ENCODE assay signal across 27 cellular contexts in genomic region chr14:43360239-43360638, GRCh38.
"Had no signal": no experiment of that assay in that cellular context is flagged by ENCODE, and none has a peak within 500 bp of the region (broad histone marks: within the 10 kb centered on the region; RNA-seq: fewer than 3 reads in every experiment).

No MANE protein-coding gene starts in this region.

- H3K4me3 Mint-ChIP-seq: immature natural killer cell; mesothelial cell of epicardium; naive B cell; natural killer cell; nephron progenitor cell; stimulated activated effector memory CD8-positive, alpha-beta T cell treated with anti-CD3 and anti-CD28 coated beads, Interleukin-12 subunit alpha, Interleukin-12 subunit beta, amount 100 ng/mL, for 72 hours; stimulated activated naive CD8-positive, alpha-beta T cell treated with anti-CD3 and anti-CD28 coated beads, Interleukin-15, amount 100 ng/mL, for 72 hours; type B pancreatic cell had no signal

- H3K27me3 Mint-ChIP-seq: naive B cell; progenitor cell of endocrine pancreas; stimulated activated naive CD8-positive, alpha-beta T cell treated with anti-CD3 and anti-CD28 coated beads, Interleukin-15, amount 100 ng/mL, for 72 hours; type B pancreatic cell had no signal

- H3K4me1 ChIP-seq: heart left ventricle, left lung, lower lobe of right lung, spleen, tibial nerve, vagina had no signal

- H3K9me3 Mint-ChIP-seq: mesothelial cell of epicardium; nephron progenitor cell; stimulated activated naive CD8-positive, alpha-beta T cell treated with anti-CD3 and anti-CD28 coated beads, Interleukin-15, amount 100 ng/mL, for 72 hours; type B pancreatic cell had no signal

- H3K36me3 ChIP-seq: heart left ventricle, left lung, lower lobe of right lung, spleen, tibial nerve, vagina had no signal

- H3K4me3 ChIP-seq: heart left ventricle, left lung, lower lobe of right lung, spleen, tibial nerve, vagina had no signal

- H3K27ac Mint-ChIP-seq: immature natural killer cell; mesothelial cell of epicardium; naive B cell; natural killer cell; nephron progenitor cell; progenitor cell of endocrine pancreas; stimulated activated effector memory CD8-positive, alpha-beta T cell treated with anti-CD3 and anti-CD28 coated beads, Interleukin-12 subunit alpha, Interleukin-12 subunit beta, amount 100 ng/mL, for 72 hours; stimulated activated naive CD8-positive, alpha-beta T cell treated with anti-CD3 and anti-CD28 coated beads, Interleukin-15, amount 100 ng/mL, for 72 hours; type B pancreatic cell had no signal

- H3K36me3 Mint-ChIP-seq: immature natural killer cell; mesothelial cell of epicardium; naive B cell; natural killer cell; stimulated activated effector memory CD8-positive, alpha-beta T cell treated with anti-CD3 and anti-CD28 coated beads, Interleukin-12 subunit alpha, Interleukin-12 subunit beta, amount 100 ng/mL, for 72 hours; type B pancreatic cell had no signal

- H3K27ac ChIP-seq: heart left ventricle, left lung, lower lobe of right lung, spleen, tibial nerve, vagina had no signal

- H3K4me1 Mint-ChIP-seq: immature natural killer cell; naive B cell; natural killer cell; nephron progenitor cell; stimulated activated effector memory CD8-positive, alpha-beta T cell treated with anti-CD3 and anti-CD28 coated beads, Interleukin-12 subunit alpha, Interleukin-12 subunit beta, amount 100 ng/mL, for 72 hours; stimulated activated naive CD8-positive, alpha-beta T cell treated with anti-CD3 and anti-CD28 coated beads, Interleukin-15, amount 100 ng/mL, for 72 hours had no signal

- ATAC-seq: heart left ventricle; left colon; left lung; natural killer cell; right cardiac atrium; sciatic nerve; stimulated activated naive CD8-positive, alpha-beta T cell treated with anti-CD3 and anti-CD28 coated beads, Interleukin-15, amount 100 ng/mL, for 72 hours had no signal

- H3K9me3 ChIP-seq: heart left ventricle, lower lobe of right lung, tibial nerve, vagina had no signal

- DNase-seq: heart left ventricle; hypothalamus; immature natural killer cell; kidney; left colon; left lung; lower lobe of right lung; mammary epithelial cell; mesenchymal stem cell; naive B cell; natural killer cell; nephron progenitor cell; nucleus accumbens; right cardiac atrium; small intestine; spleen; stimulated activated CD4-positive, alpha-beta T cell treated with anti-CD3 and anti-CD28 coated beads, Interleukin-4, amount 100 ng/mL, for 24 hours; stimulated activated naive CD4-positive, alpha-beta T cell treated with Interleukin-2 at 50 U/mL for 16 hours; stimulated activated naive CD8-positive, alpha-beta T cell treated with anti-CD3 and anti-CD28 coated beads, Interleukin-15, amount 100 ng/mL, for 72 hours; substantia nigra had no signal

- H3K27me3 ChIP-seq: heart left ventricle, left lung, spleen, tibial nerve, vagina had no signal
